In the genomic region with DNA sequence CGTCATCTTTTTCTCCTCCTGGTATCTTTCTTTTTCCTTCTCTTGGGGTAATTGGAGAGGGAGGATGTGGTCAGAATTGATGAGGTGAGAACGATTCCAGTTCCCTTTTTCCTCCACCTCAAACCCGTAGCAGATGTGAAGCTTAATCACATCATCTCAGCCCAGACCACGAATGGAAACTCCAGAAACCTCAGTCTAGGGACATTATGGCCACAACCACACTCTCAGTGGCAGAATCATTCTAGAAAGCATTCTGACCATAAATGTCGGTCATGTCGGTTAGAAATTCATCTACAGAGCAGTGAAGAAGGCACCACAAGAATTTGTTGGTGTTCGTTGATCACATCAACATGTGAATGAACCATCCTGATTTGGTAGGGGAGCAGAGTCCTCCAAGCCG, we compare ENCODE assay signal across 9 cellular contexts.
A peak's percentile ranks its signal among the peaks of the same experiment; 100 is the strongest.
DNase-seq lines count a peak whose midpoint lies in the region; ATAC-seq, FAIRE-seq and TF ChIP-seq lines count a peak whose summit lies in the region.
"Had no signal": no experiment of that assay in that cellular context is flagged by ENCODE, and none has a peak within 500 bp of the region (broad histone marks: within the 10 kb centered on the region; RNA-seq: fewer than 3 reads in every experiment).

No MANE protein-coding gene starts in this region.

- H2AFZ ChIP-seq in KMS-11 (ENCODE audit: low read depth): no peak overlapping the region
- H2AFZ ChIP-seq in H1 (ENCODE audit: low read length): peak overlapping the region; percentile 37; the same call in 1 of the 2 replicates

- no peaks in the 10 kb centered on the region for H3K79me1 ChIP-seq in H1 (ENCODE audit: low read depth, low read length)

- POLR2A ChIA-PET in H1 (lab: Charles Lee; ENCODE audit: partially characterized antibody): no interaction called here

- intact Hi-C loops in upper lobe of right lung (cut with DNase I): no loop called here

- H3K23ac ChIP-seq in H1 (ENCODE audit: insufficient read length): no peak overlapping the region

- no peaks in the 10 kb centered on the region for H3K79me2 ChIP-seq in KMS-11 (ENCODE audit: insufficient read depth, low read depth)
- no peaks in the 10 kb centered on the region for H3K79me2 ChIP-seq in H1 (ENCODE audit: control insufficient read depth in 1 of 2, insufficient read depth in 2 of 2, low read length in 2 of 2)

- FAIRE-seq in H1 (lab: Jason Lieb, UNC) (no peak), D721Med (lab: Jason Lieb, UNC) (no peak)

- no peak overlapping the region for H3K56ac ChIP-seq in H1 (replicated peaks; ENCODE audit: insufficient read length, low read depth, low read length)

- H4K8ac ChIP-seq in H1 (ENCODE audit: extremely low read depth, insufficient read depth, low read length): no peak overlapping the region

- CTCF ChIA-PET in H1 (lab: Charles Lee; ENCODE audit: partially characterized antibody): interaction anchor here (0.6 to 1.3 kb wide), 4 partner anchors 15 to 72 kb away, joined by 3 to 5 read pairs (median 3); no protein-coding TSS in a partner anchor

- no peak for TF ChIP-seq EP300 in H1 (IDR thresholded peaks at IDR 0.05; ENCODE audit: borderline replicate concordance in 1 of 2, low read depth in 2 of 2, low read length in 2 of 2)

- DNase-seq in H1 (ENCODE audit: low read depth in 1 of 2, low spot score in 2 of 2) (no peak), D721Med (ENCODE audit: insufficient read length, low spot score) (no peak), NCI-H146 (lab: John Stamatoyannopoulos, UW) (no peak), NCI-H1436 treated with DMSO at 0.1 percent for 48 hours (lab: John Stamatoyannopoulos, UW) (no peak), upper lobe of right lung (no peak)

- H2BK20ac ChIP-seq in H1 (ENCODE audit: low read length): no peak overlapping the region

- no peak overlapping the region for H3K27ac ChIP-seq in KMS-11
- H3K27ac ChIP-seq in H1 (ENCODE audit: low read depth, low read length): no peak overlapping the region
- no peak overlapping the region for H3K27ac ChIP-seq in upper lobe of right lung
- H3K27ac ChIP-seq: skin epidermis had no signal

- H3K4me3 ChIP-seq in KMS-11 (IDR thresholded peaks at IDR 0.05; ENCODE audit: insufficient read depth, low read depth, low read length) (no peak overlapping the region), H1 (ENCODE audit: extremely low read depth in 1 of 4, insufficient read depth in 2 of 4, low read depth in 3 of 4, low read length in 4 of 4) (no peak overlapping the region), upper lobe of right lung (no peak overlapping the region)
- H3K4me3 ChIP-seq: skin epidermis had no signal

- H3K18ac ChIP-seq in H1 (ENCODE audit: extremely low read depth, low read length): no peak overlapping the region

- H4K5ac ChIP-seq in H1 (ENCODE audit: insufficient read length, low read depth, low read length): no peak overlapping the region

- TF ChIP-seq CTCF in KMS-11 (conservative IDR thresholded peaks at IDR 0.05; ENCODE audit: low read depth, low read length) (no peak), H1 (IDR thresholded peaks at IDR 0.05; ENCODE audit: control extremely low read depth in 1 of 3, insufficient read depth in 1 of 3, low read depth in 1 of 3, low read length in 3 of 3) (no peak), D721Med (IDR thresholded peaks at IDR 0.05; ENCODE audit: insufficient read depth, missing control alignments) (no peak), upper lobe of right lung (IDR thresholded peaks at IDR 0.05) (no peak)

- H3K27me3 ChIP-seq in KMS-11 (ENCODE audit: insufficient read depth, low read depth) (peaks cover 22% of the 10 kb centered on the region; the same call in 1 of the 2 replicates), H1 (replicated peaks in 1 of 4; ENCODE audit: control insufficient read depth in 3 of 4, extremely low read depth in 1 of 4, insufficient read depth in 3 of 4, low read length in 3 of 4) (no peaks in the 10 kb centered on the region), upper lobe of right lung (peaks cover 9% of the 10 kb centered on the region)

- no peak overlapping the region for H3K14ac ChIP-seq in H1 (ENCODE audit: insufficient read length)

- H3K4me2 ChIP-seq in KMS-11: peak overlapping the region; percentile 56; the same call in 1 of the 2 replicates
- no peak overlapping the region for H3K4me2 ChIP-seq in H1 (ENCODE audit: insufficient read depth in 1 of 2, low read depth in 2 of 2, low read length in 2 of 2)

- 90 to 100% methylated on average over 1 to 8 of the region's 8 CpGs for WGBS in H1 (ENCODE audit: extremely low coverage in 1 of 2, insufficient coverage in 1 of 2, insufficient read length in 1 of 2, insufficient replicate concordance in 2 of 2, low coverage in 1 of 2, low lambda C conversion rate in 2 of 2, missing lambda C conversion rate in 1 of 2), 2 experiments

- H4K20me1 ChIP-seq in KMS-11 (ENCODE audit: insufficient read depth) (no peaks in the 10 kb centered on the region), H1 (replicated peaks in 1 of 2; ENCODE audit: control insufficient read depth in 1 of 2, insufficient read depth in 2 of 2, low read length in 2 of 2) (no peaks in the 10 kb centered on the region)

- no peak for TF ChIP-seq RAD21 in H1 (IDR thresholded peaks at IDR 0.05 in 1 of 2, conservative IDR thresholded peaks at IDR 0.05 in 1 of 2; ENCODE audit: low read depth in 2 of 2, low read length in 2 of 2)

- no peak for TF ChIP-seq POLR2A in H1 (IDR thresholded peaks at IDR 0.05; ENCODE audit: control extremely low read depth in 1 of 2, low read depth in 2 of 2, low read length in 2 of 2)

- no peak overlapping the region for H2AK5ac ChIP-seq in H1 (ENCODE audit: low read depth, low read length)

- H2BK120ac ChIP-seq in H1 (replicated peaks; ENCODE audit: low read depth, low read length): no peak overlapping the region

- peak; percentile 45 for ATAC-seq in GM18861 (IDR thresholded peaks at IDR 0.05; ENCODE audit: unreplicated experiment)
- ATAC-seq in GM21737 (IDR thresholded peaks at IDR 0.05; ENCODE audit: unreplicated experiment): peak; percentile 61
- no peak for ATAC-seq in upper lobe of right lung

- H3K36me3 ChIP-seq in KMS-11 (ENCODE audit: insufficient read depth): no peaks in the 10 kb centered on the region
- H3K36me3 ChIP-seq in H1 (ENCODE audit: control insufficient read depth in 2 of 4, insufficient read depth in 4 of 4, low read length in 3 of 4): no peaks in the 10 kb centered on the region
- H3K36me3 ChIP-seq in upper lobe of right lung: no peaks in the 10 kb centered on the region

- H3K4me1 ChIP-seq in KMS-11 (ENCODE audit: low read depth, poor library complexity, severe bottlenecking) (peaks cover 38% of the 10 kb centered on the region), H1 (replicated peaks in 1 of 4; ENCODE audit: control insufficient read depth in 3 of 4, insufficient read depth in 4 of 4, low read length in 3 of 4) (no peaks in the 10 kb centered on the region), upper lobe of right lung (no peaks in the 10 kb centered on the region)

- H3K4ac ChIP-seq in H1 (replicated peaks; ENCODE audit: insufficient read length, low read depth, low read length): no peak overlapping the region

- no peaks in the 10 kb centered on the region for H3K9me3 ChIP-seq in H1 (ENCODE audit: insufficient read depth in 2 of 2, low read depth in 1 of 2, low read length in 1 of 2)
- H3K9me3 ChIP-seq in upper lobe of right lung: no peaks in the 10 kb centered on the region

- no peak overlapping the region for H4K91ac ChIP-seq in H1 (replicated peaks; ENCODE audit: insufficient read length, low read length)

- H3K9ac ChIP-seq in KMS-11: no peak overlapping the region
- H3K9ac ChIP-seq in H1 (replicated peaks in 1 of 4; ENCODE audit: extremely low read depth in 1 of 4, low read depth in 3 of 4, low read length in 3 of 4): no peak overlapping the region

- no peak overlapping the region for H2BK12ac ChIP-seq in H1 (ENCODE audit: low read depth, low read length)

- H2BK5ac ChIP-seq in H1 (ENCODE audit: low read depth, low read length): no peak overlapping the region

- no peaks in the 10 kb centered on the region for H3K23me2 ChIP-seq in H1 (ENCODE audit: low read depth, low read length)

- H2BK15ac ChIP-seq in H1 (ENCODE audit: low read length): no peak overlapping the region

TF ChIP-seq in H1, 55 proteins besides CTCF, POLR2A, EP300 and RAD21:
- TF ChIP-seq ATF3 (IDR thresholded peaks at IDR 0.05; ENCODE audit: insufficient read depth, low read depth, low read length) (no peak), SRF (IDR thresholded peaks at IDR 0.05; ENCODE audit: low read depth, low read length) (no peak), RXRA (IDR thresholded peaks at IDR 0.05; ENCODE audit: insufficient read depth, low read depth, low read length) (no peak), GTF2F1 (IDR thresholded peaks at IDR 0.05; ENCODE audit: borderline replicate concordance, low read depth, low read length) (no peak), CBX8 (IDR thresholded peaks at IDR 0.05; ENCODE audit: borderline replicate concordance, low read depth, low read length) (no peak), TCF12 (IDR thresholded peaks at IDR 0.05; ENCODE audit: low read depth, low read length) (no peak)
